In the genomic region with DNA sequence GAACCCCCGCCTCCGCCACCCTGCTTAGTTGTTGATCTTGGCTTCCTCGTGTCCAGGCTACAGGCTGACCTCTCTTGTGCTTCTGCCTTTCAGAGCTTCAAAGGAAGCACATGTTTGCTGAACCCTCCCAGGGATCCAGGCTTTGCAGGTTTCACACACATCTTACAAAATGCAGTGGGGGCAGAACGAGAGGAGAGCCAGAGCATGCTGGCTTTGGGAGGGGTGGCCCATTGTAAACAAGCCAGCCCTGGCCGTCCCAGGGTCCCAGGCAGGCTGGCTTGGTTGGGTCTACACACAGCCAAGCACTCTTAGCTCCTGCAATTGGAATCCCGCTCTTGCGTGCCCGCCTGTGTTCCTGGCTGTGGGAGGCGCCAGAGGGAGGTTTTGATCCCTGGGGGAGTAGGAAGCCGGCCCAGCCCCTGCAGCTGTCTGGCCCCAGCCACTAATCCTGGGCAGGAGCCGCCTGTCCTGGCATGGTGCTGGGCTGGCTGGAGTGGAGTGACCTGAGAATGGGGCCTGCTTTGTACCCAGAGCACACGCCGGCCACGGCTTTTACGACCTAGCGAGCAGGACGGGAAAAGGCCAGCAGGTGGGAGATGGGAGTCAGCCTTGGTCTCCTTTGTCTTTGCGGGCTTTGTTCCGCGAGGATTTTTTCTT, we compare ENCODE assay signal across 1 cellular context.
TF ChIP-seq lines count a peak whose summit lies in the region.

No MANE protein-coding gene starts in this region.

TF ChIP-seq in GM23338, 12 proteins besides CTCF, POLR2A, EP300 and RAD21 (continued from another document):
- TF ChIP-seq, protein P1, sequence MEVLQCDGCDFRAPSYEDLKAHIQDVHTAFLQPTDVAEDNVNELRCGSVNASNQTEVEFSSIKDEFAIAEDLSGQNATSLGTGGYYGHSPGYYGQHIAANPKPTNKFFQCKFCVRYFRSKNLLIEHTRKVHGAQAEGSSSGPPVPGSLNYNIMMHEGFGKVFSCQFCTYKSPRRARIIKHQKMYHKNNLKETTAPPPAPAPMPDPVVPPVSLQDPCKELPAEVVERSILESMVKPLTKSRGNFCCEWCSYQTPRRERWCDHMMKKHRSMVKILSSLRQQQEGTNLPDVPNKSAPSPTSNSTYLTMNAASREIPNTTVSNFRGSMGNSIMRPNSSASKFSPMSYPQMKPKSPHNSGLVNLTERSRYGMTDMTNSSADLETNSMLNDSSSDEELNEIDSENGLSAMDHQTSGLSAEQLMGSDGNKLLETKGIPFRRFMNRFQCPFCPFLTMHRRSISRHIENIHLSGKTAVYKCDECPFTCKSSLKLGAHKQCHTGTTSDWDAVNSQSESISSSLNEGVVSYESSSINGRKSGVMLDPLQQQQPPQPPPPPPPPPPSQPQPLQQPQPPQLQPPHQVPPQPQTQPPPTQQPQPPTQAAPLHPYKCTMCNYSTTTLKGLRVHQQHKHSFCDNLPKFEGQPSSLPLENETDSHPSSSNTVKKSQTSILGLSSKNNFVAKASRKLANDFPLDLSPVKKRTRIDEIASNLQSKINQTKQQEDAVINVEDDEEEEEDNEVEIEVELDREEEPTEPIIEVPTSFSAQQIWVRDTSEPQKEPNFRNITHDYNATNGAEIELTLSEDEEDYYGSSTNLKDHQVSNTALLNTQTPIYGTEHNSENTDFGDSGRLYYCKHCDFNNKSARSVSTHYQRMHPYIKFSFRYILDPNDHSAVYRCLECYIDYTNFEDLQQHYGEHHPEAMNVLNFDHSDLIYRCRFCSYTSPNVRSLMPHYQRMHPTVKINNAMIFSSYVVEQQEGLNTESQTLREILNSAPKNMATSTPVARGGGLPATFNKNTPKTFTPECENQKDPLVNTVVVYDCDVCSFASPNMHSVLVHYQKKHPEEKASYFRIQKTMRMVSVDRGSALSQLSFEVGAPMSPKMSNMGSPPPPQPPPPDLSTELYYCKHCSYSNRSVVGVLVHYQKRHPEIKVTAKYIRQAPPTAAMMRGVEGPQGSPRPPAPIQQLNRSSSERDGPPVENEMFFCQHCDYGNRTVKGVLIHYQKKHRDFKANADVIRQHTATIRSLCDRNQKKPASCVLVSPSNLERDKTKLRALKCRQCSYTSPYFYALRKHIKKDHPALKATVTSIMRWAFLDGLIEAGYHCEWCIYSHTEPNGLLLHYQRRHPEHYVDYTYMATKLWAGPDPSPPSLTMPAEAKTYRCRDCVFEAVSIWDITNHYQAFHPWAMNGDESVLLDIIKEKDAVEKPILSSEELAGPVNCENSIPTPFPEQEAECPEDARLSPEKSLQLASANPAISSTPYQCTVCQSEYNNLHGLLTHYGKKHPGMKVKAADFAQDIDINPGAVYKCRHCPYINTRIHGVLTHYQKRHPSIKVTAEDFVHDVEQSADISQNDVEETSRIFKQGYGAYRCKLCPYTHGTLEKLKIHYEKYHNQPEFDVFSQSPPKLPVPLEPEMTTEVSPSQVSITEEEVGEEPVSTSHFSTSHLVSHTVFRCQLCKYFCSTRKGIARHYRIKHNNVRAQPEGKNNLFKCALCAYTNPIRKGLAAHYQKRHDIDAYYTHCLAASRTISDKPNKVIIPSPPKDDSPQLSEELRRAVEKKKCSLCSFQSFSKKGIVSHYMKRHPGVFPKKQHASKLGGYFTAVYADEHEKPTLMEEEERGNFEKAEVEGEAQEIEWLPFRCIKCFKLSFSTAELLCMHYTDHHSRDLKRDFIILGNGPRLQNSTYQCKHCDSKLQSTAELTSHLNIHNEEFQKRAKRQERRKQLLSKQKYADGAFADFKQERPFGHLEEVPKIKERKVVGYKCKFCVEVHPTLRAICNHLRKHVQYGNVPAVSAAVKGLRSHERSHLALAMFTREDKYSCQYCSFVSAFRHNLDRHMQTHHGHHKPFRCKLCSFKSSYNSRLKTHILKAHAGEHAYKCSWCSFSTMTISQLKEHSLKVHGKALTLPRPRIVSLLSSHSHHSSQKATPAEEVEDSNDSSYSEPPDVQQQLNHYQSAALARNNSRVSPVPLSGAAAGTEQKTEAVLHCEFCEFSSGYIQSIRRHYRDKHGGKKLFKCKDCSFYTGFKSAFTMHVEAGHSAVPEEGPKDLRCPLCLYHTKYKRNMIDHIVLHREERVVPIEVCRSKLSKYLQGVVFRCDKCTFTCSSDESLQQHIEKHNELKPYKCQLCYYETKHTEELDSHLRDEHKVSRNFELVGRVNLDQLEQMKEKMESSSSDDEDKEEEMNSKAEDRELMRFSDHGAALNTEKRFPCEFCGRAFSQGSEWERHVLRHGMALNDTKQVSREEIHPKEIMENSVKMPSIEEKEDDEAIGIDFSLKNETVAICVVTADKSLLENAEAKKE (CRISPR knock-in tag; IDR thresholded peaks at IDR 0.05) = 0 out of 2 replicates have a peak, but pooled peaks have one; percentile 14
